8 cellular contexts compared by ENCODE assay signal in genomic region chr17:33968350-33969044, GRCh38.
DNase-seq lines count a peak whose midpoint lies in the region; ATAC-seq and TF ChIP-seq lines count a peak whose summit lies in the region.

No MANE protein-coding gene starts in this region.

- H3K9ac ChIP-seq in BLaER1, result peak overlapping the region; percentile 39; the same call in 1 of the 2 replicates

- peak; percentile 68 for DNase-seq in activated CD4-positive, alpha-beta T cell treated with anti-CD3 and anti-CD28 coated beads, Interleukin-2, amount 10 ng/mL, durations not matched to agents 7 days and 5 days
- DNase-seq in osteocyte (ENCODE audit: extremely low spot score, unreplicated experiment), result no peak
- no peak for DNase-seq in type B pancreatic cell (ENCODE audit: extremely low spot score, unreplicated experiment)

- H3K27me3 Mint-ChIP-seq in activated CD4-positive, alpha-beta T cell treated with anti-CD3 and anti-CD28 coated beads, Interleukin-2, amount 10 ng/mL, durations not matched to agents 7 days and 5 days, result peaks cover 10% of the 10 kb centered on the region
- peaks cover 3% of the 10 kb centered on the region for H3K27me3 Mint-ChIP-seq in stimulated activated naive CD8-positive, alpha-beta T cell treated with anti-CD3 and anti-CD28 coated beads, Interleukin-15, Interleukin-2, amounts not matched to agents 100 ng/mL and 50 ng/mL, for 24 hours
- no peaks in the 10 kb centered on the region for H3K27me3 Mint-ChIP-seq in osteocyte (ENCODE audit: unreplicated experiment)
- H3K27me3 Mint-ChIP-seq in type B pancreatic cell, result peaks cover 9% of the 10 kb centered on the region

- peak overlapping the region; percentile 85 for H3K27ac Mint-ChIP-seq in activated CD4-positive, alpha-beta T cell treated with anti-CD3 and anti-CD28 coated beads, Interleukin-2, amount 10 ng/mL, durations not matched to agents 7 days and 5 days
- peak overlapping the region; percentile 52 for H3K27ac Mint-ChIP-seq in stimulated activated naive CD8-positive, alpha-beta T cell treated with anti-CD3 and anti-CD28 coated beads, Interleukin-15, Interleukin-2, amounts not matched to agents 100 ng/mL and 50 ng/mL, for 24 hours
- no peak overlapping the region for H3K27ac Mint-ChIP-seq in osteocyte (ENCODE audit: unreplicated experiment)
- no peak overlapping the region for H3K27ac Mint-ChIP-seq in type B pancreatic cell

- peaks cover 2% of the 10 kb centered on the region for H3K9me3 Mint-ChIP-seq in activated CD4-positive, alpha-beta T cell treated with anti-CD3 and anti-CD28 coated beads, Interleukin-2, amount 10 ng/mL, durations not matched to agents 7 days and 5 days
- H3K9me3 Mint-ChIP-seq in stimulated activated naive CD8-positive, alpha-beta T cell treated with anti-CD3 and anti-CD28 coated beads, Interleukin-15, Interleukin-2, amounts not matched to agents 100 ng/mL and 50 ng/mL, for 24 hours, result no peaks in the 10 kb centered on the region
- H3K9me3 Mint-ChIP-seq in osteocyte (ENCODE audit: unreplicated experiment) (peaks cover 9% of the 10 kb centered on the region), type B pancreatic cell (no peaks in the 10 kb centered on the region)

- H3K36me3 Mint-ChIP-seq in activated CD4-positive, alpha-beta T cell treated with anti-CD3 and anti-CD28 coated beads, Interleukin-2, amount 10 ng/mL, durations not matched to agents 7 days and 5 days (ENCODE audit: low read depth), result peaks cover 5% of the 10 kb centered on the region
- H3K36me3 Mint-ChIP-seq in stimulated activated naive CD8-positive, alpha-beta T cell treated with anti-CD3 and anti-CD28 coated beads, Interleukin-15, Interleukin-2, amounts not matched to agents 100 ng/mL and 50 ng/mL, for 24 hours (ENCODE audit: low read depth), result no peaks in the 10 kb centered on the region
- H3K36me3 Mint-ChIP-seq in osteocyte (ENCODE audit: unreplicated experiment), result no peaks in the 10 kb centered on the region
- no peaks in the 10 kb centered on the region for H3K36me3 Mint-ChIP-seq in type B pancreatic cell

- peaks cover 52% of the 10 kb centered on the region for H3K4me1 Mint-ChIP-seq in activated CD4-positive, alpha-beta T cell treated with anti-CD3 and anti-CD28 coated beads, Interleukin-2, amount 10 ng/mL, durations not matched to agents 7 days and 5 days
- peaks cover 29% of the 10 kb centered on the region for H3K4me1 Mint-ChIP-seq in stimulated activated naive CD8-positive, alpha-beta T cell treated with anti-CD3 and anti-CD28 coated beads, Interleukin-15, Interleukin-2, amounts not matched to agents 100 ng/mL and 50 ng/mL, for 24 hours (ENCODE audit: low read depth)
- H3K4me1 Mint-ChIP-seq in osteocyte (ENCODE audit: unreplicated experiment), result no peaks in the 10 kb centered on the region
- peaks cover 4% of the 10 kb centered on the region for H3K4me1 Mint-ChIP-seq in type B pancreatic cell (ENCODE audit: unreplicated experiment)

- H3K9me3 ChIP-seq in BLaER1, result no peaks in the 10 kb centered on the region

- peak overlapping the region; percentile 19; the same call in 1 of the 2 replicates for H3K4me3 ChIP-seq in BLaER1

- CTCF ChIA-PET in activated CD4-positive, alpha-beta T cell treated with anti-CD3 and anti-CD28 coated beads, Interleukin-2, amount 10 ng/mL, durations not matched to agents 7 days and 5 days (lab: Charles Lee), result interaction anchor here (1.0 kb wide), 1 partner anchor 12 kb away, joined by 3 read pairs; no protein-coding TSS in a partner anchor

- H3K4me1 ChIP-seq in BLaER1, result peaks cover 91% of the 10 kb centered on the region

- H3K27me3 ChIP-seq in BLaER1, result no peaks in the 10 kb centered on the region

- H4K20me1 ChIP-seq in BLaER1, result no peaks in the 10 kb centered on the region

- peak overlapping the region; percentile 37 for H3K4me3 Mint-ChIP-seq in activated CD4-positive, alpha-beta T cell treated with anti-CD3 and anti-CD28 coated beads, Interleukin-2, amount 10 ng/mL, durations not matched to agents 7 days and 5 days
- H3K4me3 Mint-ChIP-seq in stimulated activated naive CD8-positive, alpha-beta T cell treated with anti-CD3 and anti-CD28 coated beads, Interleukin-15, Interleukin-2, amounts not matched to agents 100 ng/mL and 50 ng/mL, for 24 hours, result no peak overlapping the region
- H3K4me3 Mint-ChIP-seq in osteocyte (ENCODE audit: unreplicated experiment) (no peak overlapping the region), type B pancreatic cell (no peak overlapping the region)

- TF ChIP-seq CTCF in osteocyte (IDR thresholded peaks at IDR 0.05), result no peak
- no peak for TF ChIP-seq CTCF in type B pancreatic cell (conservative IDR thresholded peaks at IDR 0.05)

- no peaks in the 10 kb centered on the region for H3K36me3 ChIP-seq in BLaER1

- H3K27ac ChIP-seq in BLaER1, result peak overlapping the region; percentile 81

- ATAC-seq in GM18909 (IDR thresholded peaks at IDR 0.05; ENCODE audit: poor library complexity, unreplicated experiment) (peak; percentile 59), HG03108 (IDR thresholded peaks at IDR 0.05; ENCODE audit: unreplicated experiment) (peak; percentile 51), HG03565 (IDR thresholded peaks at IDR 0.05; ENCODE audit: unreplicated experiment) (no peak)

- peak overlapping the region; percentile 81 for H3K4me2 ChIP-seq in BLaER1

- POLR2A ChIA-PET in activated CD4-positive, alpha-beta T cell treated with anti-CD3 and anti-CD28 coated beads, Interleukin-2, amount 10 ng/mL, durations not matched to agents 7 days and 5 days (lab: Charles Lee), result no interaction called here

Comparison
In these comparisons a context has a peak if more than half of its experiments do, and no peak if none do; other contexts are left out.
1. H3K27ac Mint-ChIP-seq: peak in activated CD4-positive, alpha-beta T cell treated with anti-CD3 and anti-CD28 coated beads, Interleukin-2, amount 10 ng/mL, durations not matched to agents 7 days and 5 days (single experiment) and stimulated activated naive CD8-positive, alpha-beta T cell treated with anti-CD3 and anti-CD28 coated beads, Interleukin-15, Interleukin-2, amounts not matched to agents 100 ng/mL and 50 ng/mL, for 24 hours (single experiment); none in osteocyte (single experiment) and type B pancreatic cell (single experiment).